In the genomic region with DNA sequence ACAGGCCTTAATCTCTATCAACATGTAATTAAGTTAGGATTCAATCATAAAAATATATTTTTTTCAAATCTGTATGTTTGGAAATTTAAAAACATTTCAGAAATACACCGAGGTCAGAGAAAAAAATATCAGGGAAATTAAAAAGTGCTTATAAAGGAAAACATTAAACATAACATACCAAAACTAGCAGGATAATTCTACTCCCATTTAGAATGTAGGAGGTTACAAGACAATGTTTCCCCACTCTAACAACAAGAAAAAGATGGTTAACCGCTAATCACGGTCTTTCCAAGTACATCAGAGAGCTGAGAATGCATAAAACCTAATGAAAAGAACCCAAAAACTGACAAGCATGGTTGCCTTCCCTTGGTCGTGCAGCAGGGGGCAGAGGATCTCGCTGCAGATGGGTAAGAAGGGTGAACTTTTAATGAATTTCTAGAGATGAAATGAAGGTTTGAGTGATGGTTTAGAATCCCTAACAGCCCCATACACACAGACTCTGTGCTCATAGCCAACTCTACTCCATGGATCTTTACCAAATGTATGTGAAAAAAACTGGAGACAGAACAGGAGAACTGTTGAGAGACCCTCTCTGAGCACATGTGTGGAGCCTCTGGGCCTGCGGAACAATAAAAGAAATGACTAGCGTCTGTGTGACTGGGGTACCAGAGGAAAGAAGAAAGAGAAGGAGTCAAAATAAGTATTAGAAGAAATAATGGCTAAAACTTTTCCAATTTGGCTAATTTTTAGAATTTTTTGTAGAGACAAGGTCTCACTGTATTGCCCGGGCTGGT, we compare ENCODE assay signal across 8 cellular contexts. TPM values are rescaled to one million over a fixed set of nuclear protein-coding genes. Genes with fewer than 3 reads are reported as not detected.
DNase-seq lines count a peak whose midpoint lies in the region; ATAC-seq, FAIRE-seq and TF ChIP-seq lines count a peak whose summit lies in the region.

No MANE protein-coding gene starts in this region.

- no peaks in the 10 kb centered on the region for H3K36me3 ChIP-seq in hepatocyte (replicated peaks; ENCODE audit: insufficient read depth, low read depth)

- no peak overlapping the region for H3K27ac ChIP-seq in A549
- H3K27ac ChIP-seq in hepatocyte = no peak overlapping the region

- intact Hi-C loops in sciatic nerve (cut with DNase I) = no loop called here

- TF ChIP-seq POLR2A in A549 (IDR thresholded peaks at IDR 0.05; ENCODE audit: low read length) = no peak

- H3K27me3 ChIP-seq in hepatocyte = no peaks in the 10 kb centered on the region

- WGBS in A549 (ENCODE audit: missing lambda C conversion rate) = 38% methylated on average over 8 of the region's 8 CpGs
- WGBS in hepatocyte (ENCODE audit: low lambda C conversion rate, missing lambda C conversion rate) = 62% methylated on average over 8 of the region's 8 CpGs

- TF ChIP-seq EP300 in A549 (IDR thresholded peaks at IDR 0.05) = no peak

- peak; percentile 66 to 84 for TF ChIP-seq RAD21 in A549 (conservative IDR thresholded peaks at IDR 0.05 in 1 of 2, IDR thresholded peaks at IDR 0.05 in 1 of 2)

- DNase-seq in A549 (ENCODE audit: low read depth in 1 of 2, low spot score in 1 of 2) (peak; percentile 77 to 87), GM13977 (ENCODE audit: low spot score) (peak; percentile 62), RKO (ENCODE audit: low spot score) (peak; percentile 47), hepatocyte (ENCODE audit: low spot score) (peak; percentile 48), sciatic nerve (ENCODE audit: low spot score) (no peak), NCI-H510A treated with DMSO at 0.1 percent for 48 hours (lab: John Stamatoyannopoulos, UW) (no peak)
- peak; percentile 60 for DNase-seq in activated naive CD4-positive, alpha-beta T cell treated with Interleukin-2 at 50 U/mL for 16 hours
- peak in 2 of 3 donors; percentile 29 to 30 for DNase-seq in stimulated activated CD4-positive, alpha-beta T cell treated with anti-CD3 and anti-CD28 coated beads, TNF-alpha, amount 100 ng/mL, for 48 hours (ENCODE audit: low read depth in 3 of 3)

- H3K4me1 ChIP-seq in A549 (no peaks in the 10 kb centered on the region), hepatocyte (ENCODE audit: insufficient read depth) (no peaks in the 10 kb centered on the region)

- no peaks in the 10 kb centered on the region for H3K79me2 ChIP-seq in hepatocyte

- CTCF ChIA-PET in A549 (lab: Yijun Ruan, JAX) = interaction anchor here (0.6 to 10.5 kb wide), 21 partner anchors 10 to 343 kb away, joined by 3 to 113 read pairs (median 4); no protein-coding TSS in a partner anchor

- peak; percentile 100 for FAIRE-seq in A549 (lab: Jason Lieb, UNC)

- peak; percentile 85 for TF ChIP-seq CTCF in A549 (IDR thresholded peaks at IDR 0.05)
- TF ChIP-seq CTCF in GM13977 (IDR thresholded peaks at IDR 0.05; ENCODE audit: extremely low read depth, insufficient read depth, missing control alignments) = peak; percentile 67
- TF ChIP-seq CTCF in hepatocyte (IDR thresholded peaks at IDR 0.05; ENCODE audit: poor library complexity) = peak; percentile 62

- no peak overlapping the region for H3K4me3 ChIP-seq in A549
- H3K4me3 ChIP-seq in hepatocyte = no peak overlapping the region

- POLR2A ChIA-PET in A549 (lab: Yijun Ruan, JAX) = no interaction called here

- no peak overlapping the region for H2AFZ ChIP-seq in hepatocyte

- H3K9me2 ChIP-seq in hepatocyte (replicated peaks; ENCODE audit: insufficient read depth) = no peaks in the 10 kb centered on the region

- no peaks in the 10 kb centered on the region for H4K20me1 ChIP-seq in hepatocyte (ENCODE audit: insufficient read depth, poor library complexity, severe bottlenecking)

- in situ Hi-C loops in GM13977 (cut with MboI; ENCODE audit: low pct_unique_long_range_greater_than_20kb, low sequenced_read_pairs, unreplicated experiment) = loop anchor here (25.0 kb wide), 1 partner anchor 334 kb away; the partner anchor contains the start of gene KCTD15

- H3K4me2 ChIP-seq in A549 (no peak overlapping the region), hepatocyte (no peak overlapping the region)

- ATAC-seq in A549 = peak; percentile 70 to 83; a peak in 5 of 6 replicates
- ATAC-seq in sciatic nerve = no peak

- H3K9me3 ChIP-seq in A549 (no peaks in the 10 kb centered on the region), hepatocyte (ENCODE audit: low read depth) (no peaks in the 10 kb centered on the region)

TF ChIP-seq in A549, 52 proteins besides CTCF, POLR2A, EP300 and RAD21:
- TF ChIP-seq EHF (CRISPR knock-in tag; IDR thresholded peaks at IDR 0.05) (no peak), MAFK (IDR thresholded peaks at IDR 0.05; ENCODE audit: partially characterized antibody) (peak; percentile 70), SMC3 (IDR thresholded peaks at IDR 0.05) (peak; percentile 83)

RNA-seq across cellular contexts. Expression of gene LSM14A, which starts 51.3 kb away (rescaled TPM):
- polyA plus RNA-seq in A549 (2011; rRNA removed) (264 and 278 TPM in 2 replicates), A549 (2017; fragmentation: RNase III; extraction: RNeasy Plus Mini Kit Qiagen cat#74134 plus additional on column Dnase treatment) (227 to 253 TPM (median 241 TPM) in 3 replicates), hepatocyte (59.9 and 64.7 TPM in 2 replicates)
- 272 and 304 TPM in 2 replicates for polyA plus RNA-seq in A549 (2012; cell fraction: cytosol; rRNA removed)
- 99.0 and 113 TPM in 2 replicates for polyA plus RNA-seq in A549 (2012; cell fraction: nucleus; rRNA removed)
- polyA minus RNA-seq in A549 (2011; rRNA and poly(A)+ RNA removed) = 269 and 305 TPM in 2 replicates
- total RNA-seq in hepatocyte (81.0 and 96.5 TPM in 2 replicates), sciatic nerve (109 TPM)

Comparison
In these comparisons a context has a peak if more than half of its experiments do, and no peak if none do; other contexts are left out.
1. DNase-seq: peak in A549 (2 of 2), GM13977 (single experiment), RKO (single experiment), activated naive CD4-positive, alpha-beta T cell treated with Interleukin-2 at 50 U/mL for 16 hours (single experiment), hepatocyte (single experiment) and stimulated activated CD4-positive, alpha-beta T cell treated with anti-CD3 and anti-CD28 coated beads, TNF-alpha, amount 100 ng/mL, for 48 hours (2 of 3); none in sciatic nerve (single experiment) and NCI-H510A treated with DMSO at 0.1 percent for 48 hours (single experiment).
2. Peak in every context shown above with its lines, with median percentiles within 50 percentile points of each other: CTCF ChIP-seq.